Comparison of ENCODE assay signal across 17 cellular contexts in genomic region chr2:120439637-120440384, GRCh38.
DNase-seq lines count a peak whose midpoint lies in the region; ATAC-seq and TF ChIP-seq lines count a peak whose summit lies in the region.
"Had no signal": no experiment of that assay in that cellular context is flagged by ENCODE, and none has a peak within 500 bp of the region (broad histone marks: within the 10 kb centered on the region; RNA-seq: fewer than 3 reads in every experiment).

No MANE protein-coding gene starts in this region.

- H3K27me3 Mint-ChIP-seq in natural killer cell treated with Interleukin-12 subunit alpha and Interleukin-12 subunit beta and Interleukin-15 and Interleukin-18, amount 100 ng/mL, for 72 hours = peaks cover 36 to 61% of the 10 kb centered on the region in 2 donors
- H3K27me3 Mint-ChIP-seq in natural killer cell (ENCODE audit: low read depth in 2 of 2) = peaks cover 52 to 56% of the 10 kb centered on the region in 2 donors

- TF ChIP-seq CTCF in natural killer cell (IDR thresholded peaks at IDR 0.05) = no peak

- peaks cover 0 to 5% of the 10 kb centered on the region in 2 donors for H3K4me1 Mint-ChIP-seq in natural killer cell treated with Interleukin-12 subunit alpha and Interleukin-12 subunit beta and Interleukin-15 and Interleukin-18, amount 100 ng/mL, for 72 hours (ENCODE audit: low read depth in 2 of 2)
- H3K4me1 Mint-ChIP-seq in natural killer cell = peaks cover 0 to 5% of the 10 kb centered on the region in 2 donors

- intact Hi-C loops in natural killer cell (cut with micrococcal nuclease) = no loop called here
- intact Hi-C loops in left colon (cut with DNase I, micrococcal nuclease) = no loop called here

- no peak overlapping the region for H3K4me3 Mint-ChIP-seq in natural killer cell treated with Interleukin-12 subunit alpha and Interleukin-12 subunit beta and Interleukin-15 and Interleukin-18, amount 100 ng/mL, for 72 hours
- no peak overlapping the region for H3K4me3 Mint-ChIP-seq in natural killer cell
- H3K4me3 Mint-ChIP-seq: CD8-positive, alpha-beta T cell; IgD-negative memory B cell had no signal

- H3K36me3 Mint-ChIP-seq in natural killer cell treated with Interleukin-12 subunit alpha and Interleukin-12 subunit beta and Interleukin-15 and Interleukin-18, amount 100 ng/mL, for 72 hours = no peaks in the 10 kb centered on the region
- no peaks in the 10 kb centered on the region for H3K36me3 Mint-ChIP-seq in natural killer cell
- H3K36me3 Mint-ChIP-seq: CD8-positive, alpha-beta T cell; IgD-negative memory B cell had no signal

- H3K9me3 Mint-ChIP-seq in natural killer cell treated with Interleukin-12 subunit alpha and Interleukin-12 subunit beta and Interleukin-15 and Interleukin-18, amount 100 ng/mL, for 72 hours = no peaks in the 10 kb centered on the region
- H3K9me3 Mint-ChIP-seq in natural killer cell = no peaks in the 10 kb centered on the region
- H3K9me3 Mint-ChIP-seq: CD8-positive, alpha-beta T cell; IgD-negative memory B cell had no signal

- ATAC-seq in natural killer cell treated with Interleukin-12 subunit alpha and Interleukin-12 subunit beta and Interleukin-15 and Interleukin-18, amount 100 ng/mL, for 72 hours = no peak
- ATAC-seq in natural killer cell (no peak), left colon (no peak), HG02970 (IDR thresholded peaks at IDR 0.05; ENCODE audit: low FRiP score, unreplicated experiment) (no peak)
- ATAC-seq: CD8-positive, alpha-beta T cell; PC-3 had no signal

- H3K27ac Mint-ChIP-seq in natural killer cell treated with Interleukin-12 subunit alpha and Interleukin-12 subunit beta and Interleukin-15 and Interleukin-18, amount 100 ng/mL, for 72 hours = no peak overlapping the region
- no peak overlapping the region for H3K27ac Mint-ChIP-seq in natural killer cell
- H3K27ac Mint-ChIP-seq: CD8-positive, alpha-beta T cell; IgD-negative memory B cell had no signal

- peak; percentile 38 for DNase-seq in natural killer cell treated with Interleukin-12 subunit alpha and Interleukin-12 subunit beta and Interleukin-15 and Interleukin-18, amount 100 ng/mL, for 72 hours (ENCODE audit: low spot score)
- no peak for DNase-seq in natural killer cell
- peak; percentile 1 for DNase-seq in NCI-H69 (lab: John Stamatoyannopoulos, UW)
- DNase-seq in mesenteric fat pad (ENCODE audit: low spot score) = peak; percentile 49
- no peak for DNase-seq in left colon
- DNase-seq in stimulated activated CD8-positive, alpha-beta memory T cell treated with anti-CD3 and anti-CD28 coated beads, Interleukin-4, amount 100 ng/mL, for 48 hours = no peak
- DNase-seq: ACHN; CD8-positive, alpha-beta T cell; MV-4-11; NCI-H1694 treated with DMSO at 0.1 percent for 48 hours; NCI-H2227 treated with DMSO at 0.1 percent for 48 hours; NCI-H526 treated with DMSO at 0.1 percent for 48 hours; NK-92 treated with Interleukin-12 subunit alpha and Interleukin-12 subunit beta, amount 100 ng/mL, for 24 hours; PC-3; SW 1271 had no signal

Comparison
In these comparisons a context has a peak if more than half of its experiments do, and no peak if none do; other contexts are left out.
1. DNase-seq: peak in natural killer cell treated with Interleukin-12 subunit alpha and Interleukin-12 subunit beta and Interleukin-15 and Interleukin-18, amount 100 ng/mL, for 72 hours (single experiment), NCI-H69 (single experiment) and mesenteric fat pad (single experiment); none in natural killer cell (single experiment), left colon (0 of 2) and stimulated activated CD8-positive, alpha-beta memory T cell treated with anti-CD3 and anti-CD28 coated beads, Interleukin-4, amount 100 ng/mL, for 48 hours (single experiment).